ENCODE assay signal across 18 cellular contexts in the genomic region with DNA sequence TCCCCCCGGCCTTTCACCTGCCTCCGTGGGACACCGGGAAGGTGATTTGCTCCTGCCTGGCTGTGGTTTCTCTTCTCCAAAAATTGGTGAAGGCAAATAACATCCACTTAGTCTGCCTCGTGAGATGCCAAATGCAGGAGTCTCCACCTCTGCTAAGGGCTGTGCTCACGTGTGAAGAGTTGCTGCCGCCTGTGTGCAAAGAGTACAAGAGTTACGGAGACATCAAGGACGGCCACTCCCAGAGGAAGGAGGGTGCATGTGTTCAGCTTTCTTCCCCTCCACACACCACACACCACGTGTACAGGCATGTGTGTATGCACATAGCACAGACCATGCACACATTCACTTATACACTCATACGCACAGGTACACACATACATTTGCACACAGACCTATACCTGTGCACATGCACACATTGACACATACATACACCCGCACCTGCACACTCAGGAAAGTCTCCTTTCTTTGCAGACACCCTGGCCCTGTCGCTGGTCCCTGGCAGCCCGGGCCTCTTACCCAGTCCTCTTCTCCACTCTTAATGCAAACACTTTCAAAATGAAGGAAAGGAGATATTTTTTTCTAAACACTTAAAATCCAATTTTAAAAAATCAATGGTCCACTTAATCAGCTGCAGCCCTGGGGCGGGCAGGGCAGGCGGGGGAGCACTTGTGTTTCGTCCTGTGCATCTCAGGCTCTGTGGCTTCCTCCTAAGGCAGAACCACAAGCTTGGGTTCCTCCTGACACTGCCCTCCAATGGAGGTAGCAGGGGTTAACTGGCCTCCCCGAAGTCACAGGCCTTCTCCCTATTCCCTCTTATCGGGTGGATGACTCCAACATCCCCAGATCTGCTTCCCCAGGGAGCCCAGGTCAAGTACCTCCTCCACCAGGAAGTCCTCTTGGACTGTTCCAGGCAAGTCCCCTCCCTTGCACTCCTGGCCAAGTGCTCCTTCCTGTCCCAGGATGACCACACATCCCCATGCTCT.
A peak's percentile ranks its signal among the peaks of the same experiment; 100 is the strongest.
DNase-seq lines count a peak whose midpoint lies in the region; ATAC-seq and TF ChIP-seq lines count a peak whose summit lies in the region.
"Had no signal": no experiment of that assay in that cellular context is flagged by ENCODE, and none has a peak within 500 bp of the region (broad histone marks: within the 10 kb centered on the region; RNA-seq: fewer than 3 reads in every experiment).

No MANE protein-coding gene starts in this region.

- H3K14ac ChIP-seq in neuronal stem cell (ENCODE audit: low read length), result peak overlapping the region; percentile 75

- no peak overlapping the region for H2BK15ac ChIP-seq in neuronal stem cell (ENCODE audit: low read length)

- H2BK12ac ChIP-seq in neuronal stem cell (ENCODE audit: low read length), result no peak overlapping the region

- H3K4me1 ChIP-seq in neuronal stem cell (ENCODE audit: control insufficient read depth in 2 of 2, insufficient read depth in 1 of 2, low read depth in 1 of 2, low read length in 2 of 2) (no peaks in the 10 kb centered on the region), upper lobe of right lung (no peaks in the 10 kb centered on the region)
- H3K4me1 ChIP-seq: BLaER1 had no signal

- no peak for ATAC-seq in upper lobe of right lung
- ATAC-seq: CD8-positive, alpha-beta T cell; Panc1 had no signal

- no peaks in the 10 kb centered on the region for H3K9me3 Mint-ChIP-seq in activated T-cell treated with anti-CD3 and anti-CD28 coated beads, Interleukin-2, amount 50 U/mL, for 24 hours

- no peak overlapping the region for H3K4me3 ChIP-seq in dorsolateral prefrontal cortex
- peak overlapping the region in 1 of 2 donors; percentile 23 for H3K4me3 ChIP-seq in neuronal stem cell (ENCODE audit: low read length in 2 of 2)
- H3K4me3 ChIP-seq in upper lobe of right lung, result no peak overlapping the region
- H3K4me3 ChIP-seq: BLaER1, GM23248 had no signal

- no peak overlapping the region for H2AFZ ChIP-seq in neuronal stem cell (ENCODE audit: low read length)
- H2AFZ ChIP-seq: GM23248 had no signal

- peak; percentile 8 for DNase-seq in activated T-cell treated with anti-CD3 and anti-CD28 coated beads, Interleukin-2, amount 50 U/mL, for 24 hours
- no peak for DNase-seq in activated T-cell treated with anti-CD3 and anti-CD28 coated beads, Interleukin-2, amount 50 U/mL, for 48 hours
- DNase-seq in dorsolateral prefrontal cortex, result peak in 6 of 10 donors; percentile 8 to 25 (median 24)
- no peak for DNase-seq in neuronal stem cell (ENCODE audit: low spot score)
- peak; percentile 31 for DNase-seq in upper lobe of right lung
- no peak for DNase-seq in dedifferentiated amniotic fluid mesenchymal stem cell (ENCODE audit: extremely low spot score)
- no peak for DNase-seq in stimulated activated naive CD4-positive, alpha-beta T cell treated with Interleukin-2 at 50 U/mL for 16 hours (lab: John Stamatoyannopoulos, UW)
- no peak for DNase-seq in putamen (ENCODE audit: low spot score)
- DNase-seq: DMS79 treated with DMSO at 0.1 percent for 48 hours, GM23248, NCI-H1092, NCI-H1694, NCI-H2107, NCI-H2227 treated with DMSO at 0.1 percent for 48 hours, NCI-H524 had no signal

- H2BK5ac ChIP-seq in neuronal stem cell (ENCODE audit: low read length), result no peak overlapping the region

- H3K27ac Mint-ChIP-seq in activated T-cell treated with anti-CD3 and anti-CD28 coated beads, Interleukin-2, amount 50 U/mL, for 24 hours, result no peak overlapping the region
- H3K27ac Mint-ChIP-seq: CD8-positive, alpha-beta T cell had no signal

- no peak overlapping the region for H4K8ac ChIP-seq in neuronal stem cell (ENCODE audit: low read depth, low read length)

- no peak overlapping the region for H4K91ac ChIP-seq in neuronal stem cell (ENCODE audit: low read depth, low read length, poor library complexity)

- no peak for TF ChIP-seq CTCF in dorsolateral prefrontal cortex (IDR thresholded peaks at IDR 0.05 in 54 of 56, conservative IDR thresholded peaks at IDR 0.05 in 2 of 56; ENCODE audit: low read depth in 1 of 56, partially characterized antibody in 56 of 56)
- no peak for TF ChIP-seq CTCF in upper lobe of right lung (IDR thresholded peaks at IDR 0.05)

- peaks cover 6% of the 10 kb centered on the region for H3K27me3 Mint-ChIP-seq in activated T-cell treated with anti-CD3 and anti-CD28 coated beads, Interleukin-2, amount 50 U/mL, for 24 hours

- H3K27ac ChIP-seq in dorsolateral prefrontal cortex, result no peak overlapping the region
- no peak overlapping the region for H3K27ac ChIP-seq in neuronal stem cell (replicated peaks; ENCODE audit: low read length)
- no peak overlapping the region for H3K27ac ChIP-seq in upper lobe of right lung
- H3K27ac ChIP-seq: BLaER1, GM23248 had no signal

- H3K4me2 ChIP-seq in neuronal stem cell (ENCODE audit: insufficient read depth, low read length, poor library complexity, severe bottlenecking), result no peak overlapping the region
- H3K4me2 ChIP-seq: BLaER1 had no signal

- H2BK120ac ChIP-seq in neuronal stem cell (ENCODE audit: low read depth, low read length), result no peak overlapping the region

- H3K27me3 ChIP-seq in dorsolateral prefrontal cortex, result peaks cover 0 to 41% (median 7%) of the 10 kb centered on the region in 45 donors
- peaks cover 0 to 25% (median 3%) of the 10 kb centered on the region in 3 experiments for H3K27me3 ChIP-seq in neuronal stem cell (ENCODE audit: control insufficient read depth in 3 of 3, insufficient read depth in 3 of 3, low read depth in 1 of 3, low read length in 3 of 3)
- peaks cover 19% of the 10 kb centered on the region for H3K27me3 ChIP-seq in upper lobe of right lung
- H3K27me3 ChIP-seq: BLaER1 had no signal

- no CpG with 5 or more reads among the region's 18 CpGs for WGBS in neuronal stem cell (ENCODE audit: extremely low coverage in 2 of 2, insufficient read length in 2 of 2, insufficient replicate concordance in 1 of 2), 2 donors

- H3K36me3 ChIP-seq in neuronal stem cell (replicated peaks in 1 of 2; ENCODE audit: control insufficient read depth in 2 of 2, insufficient read depth in 2 of 2, low read length in 2 of 2) (no peaks in the 10 kb centered on the region), upper lobe of right lung (no peaks in the 10 kb centered on the region)
- H3K36me3 ChIP-seq: BLaER1 had no signal

- no peak overlapping the region for H3K9ac ChIP-seq in neuronal stem cell (ENCODE audit: low read depth, low read length, poor library complexity)
- H3K9ac ChIP-seq: BLaER1, GM23248 had no signal

- no peak overlapping the region for H3K4ac ChIP-seq in neuronal stem cell (ENCODE audit: low read length)

- no peaks in the 10 kb centered on the region for H3K4me1 Mint-ChIP-seq in activated T-cell treated with anti-CD3 and anti-CD28 coated beads, Interleukin-2, amount 50 U/mL, for 24 hours (ENCODE audit: low read depth)

- H2AK5ac ChIP-seq in neuronal stem cell (ENCODE audit: low read depth, low read length), result peak overlapping the region; percentile 73

- no peak overlapping the region for H3K23ac ChIP-seq in neuronal stem cell (ENCODE audit: low read depth, low read length, poor library complexity)

- no peaks in the 10 kb centered on the region for H3K79me1 ChIP-seq in neuronal stem cell (ENCODE audit: low read depth, low read length)

- intact Hi-C loops in dorsolateral prefrontal cortex (cut with DNase I) (no loop called here), upper lobe of right lung (cut with DNase I) (no loop called here)

- H3K4me3 Mint-ChIP-seq in activated T-cell treated with anti-CD3 and anti-CD28 coated beads, Interleukin-2, amount 50 U/mL, for 24 hours, result no peak overlapping the region
- H3K4me3 Mint-ChIP-seq: CD8-positive, alpha-beta T cell had no signal

- no peak overlapping the region for H3K18ac ChIP-seq in neuronal stem cell (ENCODE audit: low read length)

- H3K9me3 ChIP-seq in neuronal stem cell (replicated peaks in 1 of 2; ENCODE audit: control insufficient read depth in 2 of 2, insufficient read depth in 1 of 2, low read depth in 1 of 2, low read length in 2 of 2), result peaks cover 0 to 3% of the 10 kb centered on the region in 2 donors
- no peaks in the 10 kb centered on the region for H3K9me3 ChIP-seq in upper lobe of right lung
- H3K9me3 ChIP-seq: BLaER1 had no signal

- H3K36me3 Mint-ChIP-seq in activated T-cell treated with anti-CD3 and anti-CD28 coated beads, Interleukin-2, amount 50 U/mL, for 24 hours (ENCODE audit: low read depth), result no peaks in the 10 kb centered on the region
- H3K36me3 Mint-ChIP-seq: CD8-positive, alpha-beta T cell had no signal

Comparison
In these comparisons a context has a peak if more than half of its experiments do, and no peak if none do; other contexts are left out.
1. DNase-seq: peak in activated T-cell treated with anti-CD3 and anti-CD28 coated beads, Interleukin-2, amount 50 U/mL, for 24 hours (single experiment), dorsolateral prefrontal cortex (6 of 10) and upper lobe of right lung (single experiment); none in activated T-cell treated with anti-CD3 and anti-CD28 coated beads, Interleukin-2, amount 50 U/mL, for 48 hours (0 of 2), neuronal stem cell (single experiment), dedifferentiated amniotic fluid mesenchymal stem cell (single experiment), stimulated activated naive CD4-positive, alpha-beta T cell treated with Interleukin-2 at 50 U/mL for 16 hours (single experiment) and putamen (single experiment).